ENCODE assay signal across 27 cellular contexts in genomic region chr9:23658859-23659258, GRCh38.
"Had no signal": no experiment of that assay in that cellular context is flagged by ENCODE, and none has a peak within 500 bp of the region (broad histone marks: within the 10 kb centered on the region; RNA-seq: fewer than 3 reads in every experiment).

No MANE protein-coding gene starts in this region.

- DNase-seq: activated CD4-positive, alpha-beta T cell treated with anti-CD3 and anti-CD28 coated beads for 4 hours; activated CD8-positive, alpha-beta memory T cell treated with anti-CD3 and anti-CD28 coated beads, Interleukin-2, amount 50 U/mL, for 4 hours; activated CD8-positive, alpha-beta T cell treated with anti-CD3 and anti-CD28 coated beads for 36 hours; activated gamma-delta T cell treated with Interleukin-2 at 50 U/mL for 16 hours; activated naive CD4-positive, alpha-beta T cell treated with anti-CD3 and anti-CD28 coated beads, Interleukin-2, amount 10 ng/mL, durations not matched to agents 7 days and 5 days; activated naive CD8-positive, alpha-beta T cell treated with anti-CD3 and anti-CD28 coated beads for 36 hours; activated T-cell treated with anti-CD3 and anti-CD28 coated beads, Interleukin-2, amount 50 U/mL, for 72 hours; brain microvascular endothelial cell; caudate nucleus; KG1; MG63; MV-4-11; NCI-H1092 treated with DMSO at 0.1 percent for 48 hours; NCI-H1417 treated with DMSO at 0.1 percent for 48 hours; NCI-H1694; NCI-H2029; NCI-H2107; NCI-H2171 treated with DMSO at 0.1 percent for 48 hours; NCI-H226; NCI-H526 treated with DMSO at 0.1 percent for 48 hours; NCI-H82; PC-3; T-cell; WERI-Rb-1 had no signal

- H3K9me3 ChIP-seq: MG63 had no signal

- H3K4me3 ChIP-seq: MG63, SK-N-MC had no signal

- H3K27ac ChIP-seq: brain microvascular endothelial cell, SK-N-MC, WERI-Rb-1 had no signal

- ATAC-seq: activated CD4-positive, CD25-positive, alpha-beta regulatory T cell treated with anti-CD3 and anti-CD28 coated beads, Interleukin-2, amount 50 U/mL, for 24 hours; activated CD8-positive, alpha-beta T cell treated with anti-CD3 and anti-CD28 coated beads for 36 hours; activated T-cell treated with anti-CD3 and anti-CD28 coated beads, Interleukin-2, amount 50 U/mL, for 72 hours; PC-3; T-cell had no signal

- H3K36me3 ChIP-seq: brain microvascular endothelial cell, MG63, WERI-Rb-1 had no signal

- H3K27me3 ChIP-seq: brain microvascular endothelial cell, MG63 had no signal

- FAIRE-seq: RCC 7860 had no signal
